1 cellular context compared by ENCODE assay signal in the genomic region with DNA sequence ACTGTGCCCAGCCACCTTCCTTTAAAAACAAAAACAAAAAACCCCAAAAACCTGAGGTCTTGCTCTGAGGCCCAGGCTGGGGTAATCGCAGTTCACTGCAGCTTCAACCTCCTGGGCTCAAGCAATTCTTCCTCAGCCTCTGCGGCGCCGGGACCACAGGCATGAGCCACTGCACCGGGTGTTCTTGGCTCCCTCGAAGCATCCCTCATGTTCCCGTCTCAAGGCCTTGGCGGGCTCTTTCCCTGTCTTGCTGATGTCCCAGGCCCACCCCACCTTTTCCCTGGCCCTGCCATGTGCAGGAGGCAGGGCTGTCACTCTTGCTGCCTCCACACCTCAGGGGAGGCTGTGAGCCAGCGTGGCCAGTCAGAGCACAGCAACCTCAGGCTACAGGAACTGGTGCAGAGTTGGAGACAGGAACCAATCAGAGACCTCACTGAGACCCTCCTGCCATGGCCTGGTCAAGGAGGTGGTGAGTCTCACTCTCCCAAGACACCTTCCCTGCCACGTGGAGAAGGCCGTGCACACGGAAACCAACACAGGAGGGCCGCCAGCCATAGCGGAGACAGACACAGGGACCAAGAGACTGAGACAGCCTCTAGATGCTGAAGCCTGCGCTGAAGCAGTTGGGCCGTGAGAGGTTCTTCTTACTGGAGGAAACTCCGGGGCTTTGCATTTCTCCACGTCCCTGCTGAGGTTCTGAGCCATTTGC.
TF ChIP-seq lines count a peak whose summit lies in the region.

No MANE protein-coding gene starts in this region.

TF ChIP-seq in GM12878, 131 proteins besides CTCF, POLR2A, EP300 and RAD21 (continued from another document):
- TF ChIP-seq PKNOX1 (IDR thresholded peaks at IDR 0.05) (peak; percentile 56), ATF2 (IDR thresholded peaks at IDR 0.05; ENCODE audit: low read length) (no peak), PBX3 (IDR thresholded peaks at IDR 0.05; ENCODE audit: insufficient replicate concordance, low read depth, low read length) (peak; percentile 17), MYC (IDR thresholded peaks at IDR 0.05; ENCODE audit: insufficient read depth, insufficient read length, insufficient replicate concordance, low read length, severe bottlenecking) (peak; percentile 27)
- TF ChIP-seq, protein P1, sequence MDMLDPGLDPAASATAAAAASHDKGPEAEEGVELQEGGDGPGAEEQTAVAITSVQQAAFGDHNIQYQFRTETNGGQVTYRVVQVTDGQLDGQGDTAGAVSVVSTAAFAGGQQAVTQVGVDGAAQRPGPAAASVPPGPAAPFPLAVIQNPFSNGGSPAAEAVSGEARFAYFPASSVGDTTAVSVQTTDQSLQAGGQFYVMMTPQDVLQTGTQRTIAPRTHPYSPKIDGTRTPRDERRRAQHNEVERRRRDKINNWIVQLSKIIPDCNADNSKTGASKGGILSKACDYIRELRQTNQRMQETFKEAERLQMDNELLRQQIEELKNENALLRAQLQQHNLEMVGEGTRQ (IDR thresholded peaks at IDR 0.05; ENCODE audit: borderline replicate concordance, low read depth, low read length), result no peak
- TF ChIP-seq, protein P2, sequence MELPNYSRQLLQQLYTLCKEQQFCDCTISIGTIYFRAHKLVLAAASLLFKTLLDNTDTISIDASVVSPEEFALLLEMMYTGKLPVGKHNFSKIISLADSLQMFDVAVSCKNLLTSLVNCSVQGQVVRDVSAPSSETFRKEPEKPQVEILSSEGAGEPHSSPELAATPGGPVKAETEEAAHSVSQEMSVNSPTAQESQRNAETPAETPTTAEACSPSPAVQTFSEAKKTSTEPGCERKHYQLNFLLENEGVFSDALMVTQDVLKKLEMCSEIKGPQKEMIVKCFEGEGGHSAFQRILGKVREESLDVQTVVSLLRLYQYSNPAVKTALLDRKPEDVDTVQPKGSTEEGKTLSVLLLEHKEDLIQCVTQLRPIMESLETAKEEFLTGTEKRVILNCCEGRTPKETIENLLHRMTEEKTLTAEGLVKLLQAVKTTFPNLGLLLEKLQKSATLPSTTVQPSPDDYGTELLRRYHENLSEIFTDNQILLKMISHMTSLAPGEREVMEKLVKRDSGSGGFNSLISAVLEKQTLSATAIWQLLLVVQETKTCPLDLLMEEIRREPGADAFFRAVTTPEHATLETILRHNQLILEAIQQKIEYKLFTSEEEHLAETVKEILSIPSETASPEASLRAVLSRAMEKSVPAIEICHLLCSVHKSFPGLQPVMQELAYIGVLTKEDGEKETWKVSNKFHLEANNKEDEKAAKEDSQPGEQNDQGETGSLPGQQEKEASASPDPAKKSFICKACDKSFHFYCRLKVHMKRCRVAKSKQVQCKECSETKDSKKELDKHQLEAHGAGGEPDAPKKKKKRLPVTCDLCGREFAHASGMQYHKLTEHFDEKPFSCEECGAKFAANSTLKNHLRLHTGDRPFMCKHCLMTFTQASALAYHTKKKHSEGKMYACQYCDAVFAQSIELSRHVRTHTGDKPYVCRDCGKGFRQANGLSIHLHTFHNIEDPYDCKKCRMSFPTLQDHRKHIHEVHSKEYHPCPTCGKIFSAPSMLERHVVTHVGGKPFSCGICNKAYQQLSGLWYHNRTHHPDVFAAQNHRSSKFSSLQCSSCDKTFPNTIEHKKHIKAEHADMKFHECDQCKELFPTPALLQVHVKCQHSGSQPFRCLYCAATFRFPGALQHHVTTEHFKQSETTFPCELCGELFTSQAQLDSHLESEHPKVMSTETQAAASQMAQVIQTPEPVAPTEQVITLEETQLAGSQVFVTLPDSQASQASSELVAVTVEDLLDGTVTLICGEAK (IDR thresholded peaks at IDR 0.05; ENCODE audit: borderline replicate concordance), result no peak
- TF ChIP-seq, protein P3, sequence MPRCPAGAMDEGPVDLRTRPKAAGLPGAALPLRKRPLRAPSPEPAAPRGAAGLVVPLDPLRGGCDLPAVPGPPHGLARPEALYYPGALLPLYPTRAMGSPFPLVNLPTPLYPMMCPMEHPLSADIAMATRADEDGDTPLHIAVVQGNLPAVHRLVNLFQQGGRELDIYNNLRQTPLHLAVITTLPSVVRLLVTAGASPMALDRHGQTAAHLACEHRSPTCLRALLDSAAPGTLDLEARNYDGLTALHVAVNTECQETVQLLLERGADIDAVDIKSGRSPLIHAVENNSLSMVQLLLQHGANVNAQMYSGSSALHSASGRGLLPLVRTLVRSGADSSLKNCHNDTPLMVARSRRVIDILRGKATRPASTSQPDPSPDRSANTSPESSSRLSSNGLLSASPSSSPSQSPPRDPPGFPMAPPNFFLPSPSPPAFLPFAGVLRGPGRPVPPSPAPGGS (IDR thresholded peaks at IDR 0.05; ENCODE audit: borderline replicate concordance, insufficient read depth, low read depth, low read length, poor library complexity, severe bottlenecking), result peak; percentile 26
